6 cellular contexts compared by ENCODE assay signal in genomic region chr19:16541526-16542044, GRCh38. TPM values are rescaled to one million over a fixed set of nuclear protein-coding genes. Genes with fewer than 3 reads are reported as not detected.
DNase-seq lines count a peak whose midpoint lies in the region; ATAC-seq and TF ChIP-seq lines count a peak whose summit lies in the region.

No MANE protein-coding gene starts in this region.

- H3K4me1 ChIP-seq in BLaER1 treated with 17β-estradiol and CSF1 and Interleukin-3, amounts not matched to agents 10 nM and 100 nM, result peaks cover 45 to 68% (median 51%) of the 10 kb centered on the region in 10 experiments
- peaks cover 7 to 8% of the 10 kb centered on the region in 2 donors for H3K4me1 ChIP-seq in breast epithelium
- peaks cover 18% of the 10 kb centered on the region for H3K4me1 ChIP-seq in neuron (ENCODE audit: insufficient read depth, low read length)

- H3K36me3 ChIP-seq in BLaER1 treated with 17β-estradiol and CSF1 and Interleukin-3, amounts not matched to agents 10 nM and 100 nM, result peaks cover 39 to 50% (median 46%) of the 10 kb centered on the region in 11 experiments
- no peaks in the 10 kb centered on the region for H3K36me3 ChIP-seq in breast epithelium
- peaks cover 27% of the 10 kb centered on the region for H3K36me3 ChIP-seq in neuron (ENCODE audit: insufficient read depth, low read length)

- no peak for TF ChIP-seq POLR2A in breast epithelium (IDR thresholded peaks at IDR 0.05)

- in situ Hi-C loops in KBM-7 (cut with MboI; ENCODE audit: low pct_unique_long_range_greater_than_20kb, low sequenced_read_pairs), result no loop called here

- TF ChIP-seq CTCF in breast epithelium (IDR thresholded peaks at IDR 0.05), result no peak

- H3K9ac ChIP-seq in BLaER1 treated with 17β-estradiol and CSF1 and Interleukin-3, amounts not matched to agents 10 nM and 100 nM, result peak overlapping the region; percentile 87 to 97 (median 94)

- H4K20me1 ChIP-seq in BLaER1 treated with 17β-estradiol and CSF1 and Interleukin-3, amounts not matched to agents 10 nM and 100 nM, result peaks cover 43 to 61% (median 55%) of the 10 kb centered on the region in 11 experiments

- DNase-seq in breast epithelium (ENCODE audit: low spot score in 2 of 2), result no peak
- no peak for DNase-seq in GF-D8 (lab: John Stamatoyannopoulos, UW)
- no peak for DNase-seq in KBM-7

- ATAC-seq in HG03196 (IDR thresholded peaks at IDR 0.05; ENCODE audit: unreplicated experiment), result peak; percentile 7

- H3K27ac ChIP-seq in BLaER1 treated with 17β-estradiol and CSF1 and Interleukin-3, amounts not matched to agents 10 nM and 100 nM, result peak overlapping the region; percentile 72 to 95 (median 93)
- H3K27ac ChIP-seq in breast epithelium, result peak overlapping the region; percentile 82 to 86

- peak overlapping the region; percentile 86 to 99 (median 94) for H3K4me2 ChIP-seq in BLaER1 treated with 17β-estradiol and CSF1 and Interleukin-3, amounts not matched to agents 10 nM and 100 nM

- H3K27me3 ChIP-seq in BLaER1 treated with 17β-estradiol and CSF1 and Interleukin-3, amounts not matched to agents 10 nM and 100 nM, result no peaks in the 10 kb centered on the region
- H3K27me3 ChIP-seq in breast epithelium (no peaks in the 10 kb centered on the region), neuron (ENCODE audit: insufficient read depth, low read length) (no peaks in the 10 kb centered on the region)

- H3K4me3 ChIP-seq in BLaER1 treated with 17β-estradiol and CSF1 and Interleukin-3, amounts not matched to agents 10 nM and 100 nM, result peak overlapping the region; percentile 78 to 100 (median 91)
- peak overlapping the region; percentile 70 to 99 (median 99) for H3K4me3 ChIP-seq in breast epithelium
- peak overlapping the region; percentile 100 for H3K4me3 ChIP-seq in neuron (ENCODE audit: low read length)

- H2AFZ ChIP-seq in neuron (ENCODE audit: low read depth, low read length), result no peak overlapping the region

- intact Hi-C loops in breast epithelium (cut with DNase I; ENCODE audit: low total_unique reads), result no loop called here

- H3K9me3 ChIP-seq in BLaER1 treated with 17β-estradiol and CSF1 and Interleukin-3, amounts not matched to agents 10 nM and 100 nM (replicated peaks in 1 of 11), result no peaks in the 10 kb centered on the region
- H3K9me3 ChIP-seq in breast epithelium (no peaks in the 10 kb centered on the region), neuron (ENCODE audit: low read length) (no peaks in the 10 kb centered on the region)

RNA-seq across cellular contexts. Expression of gene CHERP, which starts 0.7 kb away (rescaled TPM):
- 1 to 10 TPM; 6.7 to 9.2 (median 8.0) TPM for total RNA-seq in breast epithelium

RNA-seq across cellular contexts. Expression of gene SLC35E1, which starts 30.6 kb away (rescaled TPM):
- 10 to 100 TPM; 33.0 to 44.9 (median 39.2) TPM for total RNA-seq in breast epithelium

RNA-seq across cellular contexts. Expression of gene C19orf44, which starts 45.4 kb away (rescaled TPM):
- 10 to 100 TPM in 1 of 3 donors, 1 to 10 TPM in 2; 5.9 to 11.1 (median 6.4) TPM for total RNA-seq in breast epithelium

RNA-seq across cellular contexts. Expression of gene CALR3, which starts 45.6 kb away (rescaled TPM):
- not detected for total RNA-seq in breast epithelium
